In the genomic region with DNA sequence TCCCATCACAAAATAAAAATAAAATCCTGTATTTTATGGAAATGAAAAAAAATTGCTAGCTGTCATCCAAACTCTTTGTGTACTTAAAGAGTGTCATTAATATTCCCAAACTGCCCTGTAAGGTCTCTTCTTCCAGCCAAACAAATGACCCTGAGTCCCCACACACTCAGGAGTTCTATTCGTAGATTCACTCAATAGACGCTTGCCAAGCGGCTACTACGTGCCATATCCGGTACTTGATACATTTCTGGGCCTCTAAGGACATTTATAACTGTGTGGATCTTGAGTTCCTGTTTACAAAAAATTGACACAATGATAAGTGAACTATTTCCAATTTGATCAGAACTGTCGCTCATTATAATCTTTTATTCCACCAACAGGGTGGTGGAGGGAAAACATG, we compare ENCODE assay signal across 1 cellular context.
TF ChIP-seq lines count a peak whose summit lies in the region.

No MANE protein-coding gene starts in this region.

TF ChIP-seq in GM23338, 12 proteins besides CTCF, POLR2A, EP300 and RAD21 (continued from another document):
- TF ChIP-seq, protein P1, sequence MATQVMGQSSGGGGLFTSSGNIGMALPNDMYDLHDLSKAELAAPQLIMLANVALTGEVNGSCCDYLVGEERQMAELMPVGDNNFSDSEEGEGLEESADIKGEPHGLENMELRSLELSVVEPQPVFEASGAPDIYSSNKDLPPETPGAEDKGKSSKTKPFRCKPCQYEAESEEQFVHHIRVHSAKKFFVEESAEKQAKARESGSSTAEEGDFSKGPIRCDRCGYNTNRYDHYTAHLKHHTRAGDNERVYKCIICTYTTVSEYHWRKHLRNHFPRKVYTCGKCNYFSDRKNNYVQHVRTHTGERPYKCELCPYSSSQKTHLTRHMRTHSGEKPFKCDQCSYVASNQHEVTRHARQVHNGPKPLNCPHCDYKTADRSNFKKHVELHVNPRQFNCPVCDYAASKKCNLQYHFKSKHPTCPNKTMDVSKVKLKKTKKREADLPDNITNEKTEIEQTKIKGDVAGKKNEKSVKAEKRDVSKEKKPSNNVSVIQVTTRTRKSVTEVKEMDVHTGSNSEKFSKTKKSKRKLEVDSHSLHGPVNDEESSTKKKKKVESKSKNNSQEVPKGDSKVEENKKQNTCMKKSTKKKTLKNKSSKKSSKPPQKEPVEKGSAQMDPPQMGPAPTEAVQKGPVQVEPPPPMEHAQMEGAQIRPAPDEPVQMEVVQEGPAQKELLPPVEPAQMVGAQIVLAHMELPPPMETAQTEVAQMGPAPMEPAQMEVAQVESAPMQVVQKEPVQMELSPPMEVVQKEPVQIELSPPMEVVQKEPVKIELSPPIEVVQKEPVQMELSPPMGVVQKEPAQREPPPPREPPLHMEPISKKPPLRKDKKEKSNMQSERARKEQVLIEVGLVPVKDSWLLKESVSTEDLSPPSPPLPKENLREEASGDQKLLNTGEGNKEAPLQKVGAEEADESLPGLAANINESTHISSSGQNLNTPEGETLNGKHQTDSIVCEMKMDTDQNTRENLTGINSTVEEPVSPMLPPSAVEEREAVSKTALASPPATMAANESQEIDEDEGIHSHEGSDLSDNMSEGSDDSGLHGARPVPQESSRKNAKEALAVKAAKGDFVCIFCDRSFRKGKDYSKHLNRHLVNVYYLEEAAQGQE (IDR thresholded peaks at IDR 0.05; ENCODE audit: unreplicated experiment): no peak
- TF ChIP-seq POLR2AphosphoS5 (IDR thresholded peaks at IDR 0.05; ENCODE audit: low read depth) (no peak), STAT1 (IDR thresholded peaks at IDR 0.05; ENCODE audit: unreplicated experiment) (no peak), EZH2 (IDR thresholded peaks at IDR 0.05; ENCODE audit: low read depth, unreplicated experiment) (no peak), ZNF331 (CRISPR knock-in tag; IDR thresholded peaks at IDR 0.05; ENCODE audit: low read depth) (no peak), NANOG (IDR thresholded peaks at IDR 0.05; ENCODE audit: borderline replicate concordance) (no peak), CREB1 (CRISPR knock-in tag; IDR thresholded peaks at IDR 0.05; ENCODE audit: low read depth) (no peak)
- TF ChIP-seq, protein P2, sequence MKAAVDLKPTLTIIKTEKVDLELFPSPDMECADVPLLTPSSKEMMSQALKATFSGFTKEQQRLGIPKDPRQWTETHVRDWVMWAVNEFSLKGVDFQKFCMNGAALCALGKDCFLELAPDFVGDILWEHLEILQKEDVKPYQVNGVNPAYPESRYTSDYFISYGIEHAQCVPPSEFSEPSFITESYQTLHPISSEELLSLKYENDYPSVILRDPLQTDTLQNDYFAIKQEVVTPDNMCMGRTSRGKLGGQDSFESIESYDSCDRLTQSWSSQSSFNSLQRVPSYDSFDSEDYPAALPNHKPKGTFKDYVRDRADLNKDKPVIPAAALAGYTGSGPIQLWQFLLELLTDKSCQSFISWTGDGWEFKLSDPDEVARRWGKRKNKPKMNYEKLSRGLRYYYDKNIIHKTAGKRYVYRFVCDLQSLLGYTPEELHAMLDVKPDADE (IDR thresholded peaks at IDR 0.05): no peak
- TF ChIP-seq, protein P3, sequence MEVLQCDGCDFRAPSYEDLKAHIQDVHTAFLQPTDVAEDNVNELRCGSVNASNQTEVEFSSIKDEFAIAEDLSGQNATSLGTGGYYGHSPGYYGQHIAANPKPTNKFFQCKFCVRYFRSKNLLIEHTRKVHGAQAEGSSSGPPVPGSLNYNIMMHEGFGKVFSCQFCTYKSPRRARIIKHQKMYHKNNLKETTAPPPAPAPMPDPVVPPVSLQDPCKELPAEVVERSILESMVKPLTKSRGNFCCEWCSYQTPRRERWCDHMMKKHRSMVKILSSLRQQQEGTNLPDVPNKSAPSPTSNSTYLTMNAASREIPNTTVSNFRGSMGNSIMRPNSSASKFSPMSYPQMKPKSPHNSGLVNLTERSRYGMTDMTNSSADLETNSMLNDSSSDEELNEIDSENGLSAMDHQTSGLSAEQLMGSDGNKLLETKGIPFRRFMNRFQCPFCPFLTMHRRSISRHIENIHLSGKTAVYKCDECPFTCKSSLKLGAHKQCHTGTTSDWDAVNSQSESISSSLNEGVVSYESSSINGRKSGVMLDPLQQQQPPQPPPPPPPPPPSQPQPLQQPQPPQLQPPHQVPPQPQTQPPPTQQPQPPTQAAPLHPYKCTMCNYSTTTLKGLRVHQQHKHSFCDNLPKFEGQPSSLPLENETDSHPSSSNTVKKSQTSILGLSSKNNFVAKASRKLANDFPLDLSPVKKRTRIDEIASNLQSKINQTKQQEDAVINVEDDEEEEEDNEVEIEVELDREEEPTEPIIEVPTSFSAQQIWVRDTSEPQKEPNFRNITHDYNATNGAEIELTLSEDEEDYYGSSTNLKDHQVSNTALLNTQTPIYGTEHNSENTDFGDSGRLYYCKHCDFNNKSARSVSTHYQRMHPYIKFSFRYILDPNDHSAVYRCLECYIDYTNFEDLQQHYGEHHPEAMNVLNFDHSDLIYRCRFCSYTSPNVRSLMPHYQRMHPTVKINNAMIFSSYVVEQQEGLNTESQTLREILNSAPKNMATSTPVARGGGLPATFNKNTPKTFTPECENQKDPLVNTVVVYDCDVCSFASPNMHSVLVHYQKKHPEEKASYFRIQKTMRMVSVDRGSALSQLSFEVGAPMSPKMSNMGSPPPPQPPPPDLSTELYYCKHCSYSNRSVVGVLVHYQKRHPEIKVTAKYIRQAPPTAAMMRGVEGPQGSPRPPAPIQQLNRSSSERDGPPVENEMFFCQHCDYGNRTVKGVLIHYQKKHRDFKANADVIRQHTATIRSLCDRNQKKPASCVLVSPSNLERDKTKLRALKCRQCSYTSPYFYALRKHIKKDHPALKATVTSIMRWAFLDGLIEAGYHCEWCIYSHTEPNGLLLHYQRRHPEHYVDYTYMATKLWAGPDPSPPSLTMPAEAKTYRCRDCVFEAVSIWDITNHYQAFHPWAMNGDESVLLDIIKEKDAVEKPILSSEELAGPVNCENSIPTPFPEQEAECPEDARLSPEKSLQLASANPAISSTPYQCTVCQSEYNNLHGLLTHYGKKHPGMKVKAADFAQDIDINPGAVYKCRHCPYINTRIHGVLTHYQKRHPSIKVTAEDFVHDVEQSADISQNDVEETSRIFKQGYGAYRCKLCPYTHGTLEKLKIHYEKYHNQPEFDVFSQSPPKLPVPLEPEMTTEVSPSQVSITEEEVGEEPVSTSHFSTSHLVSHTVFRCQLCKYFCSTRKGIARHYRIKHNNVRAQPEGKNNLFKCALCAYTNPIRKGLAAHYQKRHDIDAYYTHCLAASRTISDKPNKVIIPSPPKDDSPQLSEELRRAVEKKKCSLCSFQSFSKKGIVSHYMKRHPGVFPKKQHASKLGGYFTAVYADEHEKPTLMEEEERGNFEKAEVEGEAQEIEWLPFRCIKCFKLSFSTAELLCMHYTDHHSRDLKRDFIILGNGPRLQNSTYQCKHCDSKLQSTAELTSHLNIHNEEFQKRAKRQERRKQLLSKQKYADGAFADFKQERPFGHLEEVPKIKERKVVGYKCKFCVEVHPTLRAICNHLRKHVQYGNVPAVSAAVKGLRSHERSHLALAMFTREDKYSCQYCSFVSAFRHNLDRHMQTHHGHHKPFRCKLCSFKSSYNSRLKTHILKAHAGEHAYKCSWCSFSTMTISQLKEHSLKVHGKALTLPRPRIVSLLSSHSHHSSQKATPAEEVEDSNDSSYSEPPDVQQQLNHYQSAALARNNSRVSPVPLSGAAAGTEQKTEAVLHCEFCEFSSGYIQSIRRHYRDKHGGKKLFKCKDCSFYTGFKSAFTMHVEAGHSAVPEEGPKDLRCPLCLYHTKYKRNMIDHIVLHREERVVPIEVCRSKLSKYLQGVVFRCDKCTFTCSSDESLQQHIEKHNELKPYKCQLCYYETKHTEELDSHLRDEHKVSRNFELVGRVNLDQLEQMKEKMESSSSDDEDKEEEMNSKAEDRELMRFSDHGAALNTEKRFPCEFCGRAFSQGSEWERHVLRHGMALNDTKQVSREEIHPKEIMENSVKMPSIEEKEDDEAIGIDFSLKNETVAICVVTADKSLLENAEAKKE (CRISPR knock-in tag; IDR thresholded peaks at IDR 0.05): no peak
